In the genomic region with DNA sequence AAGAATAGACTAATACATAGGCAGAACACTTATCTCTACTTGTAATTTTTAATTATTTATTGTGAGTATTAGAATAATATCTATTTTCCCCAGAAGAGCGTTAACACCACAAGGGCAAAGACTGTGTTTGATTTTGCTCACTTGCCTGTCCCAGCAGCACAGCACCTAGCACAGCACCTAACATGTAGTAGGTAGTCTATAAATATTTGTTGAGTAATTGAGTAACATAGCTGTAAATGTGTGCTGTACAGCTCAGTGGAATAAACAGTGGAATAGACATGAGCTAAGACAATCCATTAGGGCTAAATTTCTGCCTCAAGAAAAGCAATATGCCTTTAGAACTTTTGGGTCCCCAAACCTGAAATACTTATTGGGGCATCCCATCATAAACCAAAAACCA, we compare ENCODE assay signal across 25 cellular contexts. TPM values are rescaled to one million over a fixed set of nuclear protein-coding genes. Genes with fewer than 3 reads are reported as not detected.
DNase-seq lines count a peak whose midpoint lies in the region; ATAC-seq, FAIRE-seq and TF ChIP-seq lines count a peak whose summit lies in the region.
"Had no signal": no experiment of that assay in that cellular context is flagged by ENCODE, and none has a peak within 500 bp of the region (broad histone marks: within the 10 kb centered on the region; RNA-seq: fewer than 3 reads in every experiment).

No MANE protein-coding gene starts in this region.

- TF ChIP-seq POLR2A in HepG2 (IDR thresholded peaks at IDR 0.05; ENCODE audit: insufficient read depth in 1 of 2, low read depth in 2 of 2, low read length in 2 of 2) = no peak

- no peaks in the 10 kb centered on the region for H3K79me2 ChIP-seq in HepG2 (ENCODE audit: insufficient read depth, low read length)

- H3K4me1 Mint-ChIP-seq in T-helper 1 cell treated with Interleukin-12 subunit alpha and Interleukin-12 subunit beta and Interleukin-4 antibody, amounts not matched to agents 30 μg/mL and 1 μg/mL, for 36 hours (ENCODE audit: low read depth) = no peaks in the 10 kb centered on the region
- H3K4me1 Mint-ChIP-seq: CD4-positive, alpha-beta memory T cell; CD4-positive, CD25-positive, alpha-beta regulatory T cell; CD8-positive, alpha-beta memory T cell had no signal

- ATAC-seq in HepG2 (no peak; the same call in 2 of the 3 replicates), GM21619 (IDR thresholded peaks at IDR 0.05; ENCODE audit: unreplicated experiment) (no peak)
- ATAC-seq: GM12878 had no signal

- H3K9ac ChIP-seq in HepG2 (ENCODE audit: insufficient read depth, low read depth, low read length) = no peak overlapping the region
- H3K9ac ChIP-seq: BLaER1 had no signal

- peak overlapping the region; percentile 46 for H3K27ac Mint-ChIP-seq in T-helper 1 cell treated with Interleukin-12 subunit alpha and Interleukin-12 subunit beta and Interleukin-4 antibody, amounts not matched to agents 30 μg/mL and 1 μg/mL, for 36 hours
- H3K27ac Mint-ChIP-seq: CD14-positive monocyte; CD4-positive, alpha-beta memory T cell; CD4-positive, CD25-positive, alpha-beta regulatory T cell; CD8-positive, alpha-beta memory T cell had no signal

- in situ Hi-C loops in HepG2 (cut with HindIII; ENCODE audit: extremely low pct_ligation_motif_present, low pct_unique_long_range_greater_than_20kb) = no loop called here

- peaks cover 8% of the 10 kb centered on the region for H3K27me3 Mint-ChIP-seq in T-helper 1 cell treated with Interleukin-12 subunit alpha and Interleukin-12 subunit beta and Interleukin-4 antibody, amounts not matched to agents 30 μg/mL and 1 μg/mL, for 36 hours (ENCODE audit: low read depth)
- H3K27me3 Mint-ChIP-seq: CD4-positive, CD25-positive, alpha-beta regulatory T cell had no signal

- H2AFZ ChIP-seq in HepG2 (ENCODE audit: low read length) = no peak overlapping the region

- no peaks in the 10 kb centered on the region for H3K9me3 Mint-ChIP-seq in T-helper 1 cell treated with Interleukin-12 subunit alpha and Interleukin-12 subunit beta and Interleukin-4 antibody, amounts not matched to agents 30 μg/mL and 1 μg/mL, for 36 hours

- TF ChIP-seq RAD21 in HepG2 (CRISPR knock-in tag; IDR thresholded peaks at IDR 0.05) = no peak

- no peak overlapping the region for H3K4me3 ChIP-seq in HepG2 (replicated peaks in 1 of 3; ENCODE audit: insufficient read depth in 1 of 3, low read depth in 2 of 3, low read length in 3 of 3)
- H3K4me3 ChIP-seq: BLaER1, GM12878 had no signal

- intact Hi-C loops in HepG2 (cut with micrococcal nuclease; ENCODE audit: unreplicated experiment) = no loop called here

- H3K4me3 Mint-ChIP-seq in T-helper 1 cell treated with Interleukin-12 subunit alpha and Interleukin-12 subunit beta and Interleukin-4 antibody, amounts not matched to agents 30 μg/mL and 1 μg/mL, for 36 hours = no peak overlapping the region
- H3K4me3 Mint-ChIP-seq: CD14-positive monocyte; CD4-positive, alpha-beta memory T cell; CD4-positive, CD25-positive, alpha-beta regulatory T cell; CD8-positive, alpha-beta memory T cell had no signal

- TF ChIP-seq EP300 in HepG2 (IDR thresholded peaks at IDR 0.05; ENCODE audit: low read depth in 2 of 2, low read length in 2 of 2) = no peak
- TF ChIP-seq EP300 in HepG2 (CRISPR knock-in tag; IDR thresholded peaks at IDR 0.05; ENCODE audit: borderline replicate concordance) = no peak

- DNase-seq in T-helper 1 cell = no peak
- DNase-seq in HepG2 (ENCODE audit: low spot score) = no peak
- no peak for DNase-seq in GM19240 (ENCODE audit: insufficient read length, low spot score)
- DNase-seq: 8988T; ACHN; BE2C; C1 segment of cervical spinal cord; CD4-positive, alpha-beta memory T cell; CD4-positive, CD25-positive, alpha-beta regulatory T cell; CD8-positive, alpha-beta memory T cell; COR-L47; DMS 273 treated with DMSO at 0.1 percent for 48 hours; DMS153; DMS79; DND-41; EL; GDM1 had no signal

- POLR2A ChIA-PET in HepG2 (lab: Yijun Ruan, JAX) = no interaction called here

- CTCF ChIA-PET in HepG2 (lab: Yijun Ruan, JAX; ENCODE audit: low intra/inter-chr PET ratio, low total read pairs) = no interaction called here

- no peaks in the 10 kb centered on the region for H3K9me3 ChIP-seq in HepG2 (ENCODE audit: low read length)
- H3K9me3 ChIP-seq: BE2C, BLaER1 had no signal

- TF ChIP-seq CTCF in HepG2 (CRISPR knock-in tag; IDR thresholded peaks at IDR 0.05) = no peak

- no peak overlapping the region for H3K27ac ChIP-seq in HepG2 (ENCODE audit: extremely low read length, insufficient read depth, low read length)
- H3K27ac ChIP-seq: BLaER1 had no signal

- no peaks in the 10 kb centered on the region; a peak in 1 of 5 replicates for H3K27me3 ChIP-seq in HepG2 (ENCODE audit: control insufficient read depth in 1 of 2, insufficient read depth in 2 of 2, low read length in 2 of 2)
- H3K27me3 ChIP-seq: BE2C, BLaER1 had no signal

- no peaks in the 10 kb centered on the region for H3K36me3 ChIP-seq in HepG2 (replicated peaks in 1 of 2; ENCODE audit: control insufficient read depth in 1 of 2, insufficient read depth in 2 of 2, low read length in 2 of 2)
- H3K36me3 ChIP-seq: BE2C, BLaER1 had no signal

- no TSS peak for BruUV-seq in HepG2 (replicated peaks; lab: Mats Ljungman, UMichigan)

- no peaks in the 10 kb centered on the region for H3K36me3 Mint-ChIP-seq in T-helper 1 cell treated with Interleukin-12 subunit alpha and Interleukin-12 subunit beta and Interleukin-4 antibody, amounts not matched to agents 30 μg/mL and 1 μg/mL, for 36 hours (ENCODE audit: low read depth)
- H3K36me3 Mint-ChIP-seq: CD4-positive, CD25-positive, alpha-beta regulatory T cell; CD8-positive, alpha-beta memory T cell had no signal

- no peaks in the 10 kb centered on the region for H3K4me1 ChIP-seq in HepG2 (ENCODE audit: insufficient read depth, low read length)
- H3K4me1 ChIP-seq: BE2C, BLaER1 had no signal

- no peak for FAIRE-seq in HepG2 (lab: Jason Lieb, UNC)
- FAIRE-seq: A204.1, GM12878, GM12892, GM18507 had no signal

- 8% methylated on average over 1 of the region's 1 CpG for WGBS in HepG2 (ENCODE audit: low lambda C conversion rate)

- no peak overlapping the region for H3K4me2 ChIP-seq in HepG2 (ENCODE audit: low read depth, low read length)
- H3K4me2 ChIP-seq: BLaER1 had no signal

- H4K20me1 ChIP-seq in HepG2 (ENCODE audit: insufficient read depth, low read length) = no peaks in the 10 kb centered on the region
- H4K20me1 ChIP-seq: BLaER1 had no signal

TF ChIP-seq in HepG2, 621 proteins besides CTCF, POLR2A, EP300 and RAD21:
- TF ChIP-seq ARNTL (CRISPR knock-in tag; IDR thresholded peaks at IDR 0.05) = no peak
- no peak for TF ChIP-seq HNRNPLL (IDR thresholded peaks at IDR 0.05; ENCODE audit: low read depth, low read length, poor library complexity, severe bottlenecking)
- TF ChIP-seq STAT5B (CRISPR knock-in tag; IDR thresholded peaks at IDR 0.05) = no peak
- no peak for TF ChIP-seq MXD4 (CRISPR knock-in tag; IDR thresholded peaks at IDR 0.05)
- TF ChIP-seq KDM2A (CRISPR knock-in tag; IDR thresholded peaks at IDR 0.05; ENCODE audit: borderline replicate concordance, low read depth) = no peak
- TF ChIP-seq GTF3A (CRISPR knock-in tag; conservative IDR thresholded peaks at IDR 0.05) = no peak
- 0 out of 2 replicates have a peak, but pooled peaks have one; percentile 25 for TF ChIP-seq ZKSCAN1 (IDR thresholded peaks at IDR 0.05; ENCODE audit: low read length)

RNA-seq across cellular contexts. Expression of a gene that starts 49.3 kb away (rescaled TPM):
- total RNA-seq in HepG2 (2016; rRNA removed; fragmentation: Illumina TruSeq; extraction: Trizol) = 0.83 and 1.2 TPM in 2 replicates
- 0.09 TPM in 1 of 2 replicates, not detected in the other for total RNA-seq in HepG2 (2016; cell fraction: cytosol; rRNA removed; fragmentation: Illumina TruSeq; extraction: Trizol; ENCODE audit: low read depth)
- 0.39 and 1.3 TPM in 2 replicates for total RNA-seq in HepG2 (2016; cell fraction: insoluble cytoplasmic fraction; rRNA removed; fragmentation: Illumina TruSeq; extraction: Trizol)
- total RNA-seq in HepG2 (2016; cell fraction: membrane; rRNA removed; fragmentation: Illumina TruSeq; extraction: Trizol) = 0.10 and 0.28 TPM in 2 replicates
- total RNA-seq in HepG2 (2016; cell fraction: nucleus; rRNA removed; fragmentation: Illumina TruSeq; extraction: Trizol) = 4.4 and 4.8 TPM in 2 replicates
- 3.5 and 3.7 TPM in 2 replicates for polyA plus RNA-seq in HepG2 (2011; rRNA removed)
- polyA plus RNA-seq in HepG2 (2011; cell fraction: cytosol; rRNA removed) = 2.2 and 3.5 TPM in 2 replicates
- 2.8 and 4.2 TPM in 2 replicates for polyA plus RNA-seq in HepG2 (2011; cell fraction: nucleus; rRNA removed)
- 7.1 and 8.0 TPM in 2 replicates for polyA plus RNA-seq in HepG2 (2012)
- polyA plus RNA-seq in HepG2 (2016; cell fraction: cytosol; fragmentation: Illumina TruSeq; extraction: Trizol; ENCODE audit: low read depth) = 0.06 TPM in 1 of 2 replicates, not detected in the other
- 0.19 and 0.81 TPM in 2 replicates for polyA plus RNA-seq in HepG2 (2016; cell fraction: insoluble cytoplasmic fraction; fragmentation: Illumina TruSeq; extraction: Trizol; ENCODE audit: low read depth)
- 0.08 TPM in 1 of 2 replicates, not detected in the other for polyA plus RNA-seq in HepG2 (2016; cell fraction: membrane; fragmentation: Illumina TruSeq; extraction: Trizol; ENCODE audit: low read depth)
- polyA plus RNA-seq in HepG2 (2016; cell fraction: nucleus; fragmentation: Illumina TruSeq; extraction: Trizol; ENCODE audit: insufficient read depth, low read depth) = 3.3 TPM in 2 replicates
- 0.19 and 16.8 TPM in 2 replicates for polyA minus RNA-seq in HepG2 (2011; rRNA and poly(A)+ RNA removed; ENCODE audit: low replicate concordance)
- 3.9 and 9.6 TPM in 2 replicates for polyA minus RNA-seq in HepG2 (2011; cell fraction: cytosol; rRNA and poly(A)+ RNA removed)
- polyA minus RNA-seq in HepG2 (2011; cell fraction: nucleus; rRNA and poly(A)+ RNA removed) = 10.7 and 12.3 TPM in 2 replicates
- total RNA-seq: CD4-positive, CD25-positive, alpha-beta regulatory T cell had no signal
- polyA plus RNA-seq: CD8-positive, alpha-beta memory T cell had no signal
